24 cellular contexts compared by ENCODE assay signal in genomic region chr22:48658871-48659270, GRCh38.
DNase-seq lines count a peak whose midpoint lies in the region; ATAC-seq and TF ChIP-seq lines count a peak whose summit lies in the region.
"Had no signal": no experiment of that assay in that cellular context is flagged by ENCODE, and none has a peak within 500 bp of the region (broad histone marks: within the 10 kb centered on the region; RNA-seq: fewer than 3 reads in every experiment).

No MANE protein-coding gene starts in this region.

- H3K79me1 ChIP-seq in neuronal stem cell (ENCODE audit: low read depth, low read length): peaks cover 10% of the 10 kb centered on the region

- no peak overlapping the region for H3K27ac ChIP-seq in heart left ventricle
- no peak overlapping the region for H3K27ac ChIP-seq in neural progenitor cell
- no peak overlapping the region for H3K27ac ChIP-seq in neuronal stem cell (replicated peaks; ENCODE audit: low read length)
- H3K27ac ChIP-seq: BLaER1 had no signal

- H3K4me1 Mint-ChIP-seq in neural progenitor cell (no peaks in the 10 kb centered on the region), natural killer cell (no peaks in the 10 kb centered on the region)
- no peaks in the 10 kb centered on the region for H3K4me1 Mint-ChIP-seq in activated naive CD4-positive, alpha-beta T cell treated with anti-CD3 and anti-CD28 coated beads for 36 hours (ENCODE audit: low read depth)
- H3K4me1 Mint-ChIP-seq: CD14-positive monocyte; CD4-positive, alpha-beta memory T cell; CD4-positive, CD25-positive, alpha-beta regulatory T cell; CD8-positive, alpha-beta memory T cell had no signal

- no peak overlapping the region for H2BK120ac ChIP-seq in neuronal stem cell (ENCODE audit: low read depth, low read length)

- intact Hi-C loops in Right ventricle myocardium superior (cut with DNase I): no loop called here
- intact Hi-C loops in heart left ventricle (cut with DNase I): loop anchor here in 1 of 10 donors (5.0 kb wide), 1 partner anchor 633 kb away; no protein-coding TSS in a partner anchor
- intact Hi-C loops in activated naive CD4-positive, alpha-beta T cell treated with anti-CD3 and anti-CD28 coated beads for 36 hours (cut with micrococcal nuclease): no loop called here
- intact Hi-C loops in natural killer cell (cut with micrococcal nuclease): no loop called here

- H3K4me1 ChIP-seq in heart left ventricle: no peaks in the 10 kb centered on the region
- H3K4me1 ChIP-seq in neural progenitor cell: no peaks in the 10 kb centered on the region
- peaks cover 0 to 5% of the 10 kb centered on the region in 2 donors for H3K4me1 ChIP-seq in neuronal stem cell (ENCODE audit: control insufficient read depth in 2 of 2, insufficient read depth in 1 of 2, low read depth in 1 of 2, low read length in 2 of 2)
- H3K4me1 ChIP-seq: BE2C had no signal

- ATAC-seq in Right ventricle myocardium superior (ENCODE audit: poor library complexity) (no peak), heart left ventricle (no peak), natural killer cell (no peak)
- ATAC-seq: GM12878 had no signal

- H3K23ac ChIP-seq in neuronal stem cell (ENCODE audit: low read depth, low read length, poor library complexity): no peak overlapping the region

- no peak for TF ChIP-seq CTCF in heart left ventricle (IDR thresholded peaks at IDR 0.05)
- TF ChIP-seq CTCF in neural progenitor cell (IDR thresholded peaks at IDR 0.05): no peak
- TF ChIP-seq CTCF in natural killer cell (IDR thresholded peaks at IDR 0.05): no peak

- no peak overlapping the region for H3K4me2 ChIP-seq in neural progenitor cell
- H3K4me2 ChIP-seq in neuronal stem cell (ENCODE audit: insufficient read depth, low read length, poor library complexity, severe bottlenecking): no peak overlapping the region
- H3K4me2 ChIP-seq: BLaER1 had no signal

- peak overlapping the region; percentile 8 for H3K18ac ChIP-seq in neuronal stem cell (ENCODE audit: low read length)

- no peak overlapping the region for H4K8ac ChIP-seq in neuronal stem cell (ENCODE audit: low read depth, low read length)

- H3K36me3 Mint-ChIP-seq in neural progenitor cell: peaks cover 8% of the 10 kb centered on the region
- H3K36me3 Mint-ChIP-seq in activated naive CD4-positive, alpha-beta T cell treated with anti-CD3 and anti-CD28 coated beads for 36 hours (ENCODE audit: low read depth): no peaks in the 10 kb centered on the region
- no peaks in the 10 kb centered on the region for H3K36me3 Mint-ChIP-seq in natural killer cell
- H3K36me3 Mint-ChIP-seq: CD14-positive monocyte; CD4-positive, alpha-beta memory T cell; CD4-positive, CD25-positive, alpha-beta regulatory T cell; CD8-positive, alpha-beta memory T cell had no signal

- H4K20me1 ChIP-seq in neural progenitor cell (ENCODE audit: low read depth): peaks cover 4% of the 10 kb centered on the region
- H4K20me1 ChIP-seq: BLaER1 had no signal

- H2AFZ ChIP-seq in neural progenitor cell (replicated peaks) (no peak overlapping the region), neuronal stem cell (ENCODE audit: low read length) (no peak overlapping the region)

- H3K79me2 ChIP-seq in neural progenitor cell (ENCODE audit: low read depth): no peaks in the 10 kb centered on the region

- H3K4me3 ChIP-seq in heart left ventricle (no peak overlapping the region), neural progenitor cell (no peak overlapping the region), neuronal stem cell (ENCODE audit: low read length in 2 of 2) (no peak overlapping the region)
- H3K4me3 ChIP-seq: BLaER1, GM12878 had no signal

- H2AK5ac ChIP-seq in neuronal stem cell (ENCODE audit: low read depth, low read length): no peak overlapping the region

- no peak overlapping the region for H4K91ac ChIP-seq in neuronal stem cell (ENCODE audit: low read depth, low read length, poor library complexity)

- no peak overlapping the region for H3K4me3 Mint-ChIP-seq in neural progenitor cell
- H3K4me3 Mint-ChIP-seq in activated naive CD4-positive, alpha-beta T cell treated with anti-CD3 and anti-CD28 coated beads for 36 hours: no peak overlapping the region
- H3K4me3 Mint-ChIP-seq in natural killer cell: no peak overlapping the region
- H3K4me3 Mint-ChIP-seq: CD14-positive monocyte; CD4-positive, alpha-beta memory T cell; CD4-positive, CD25-positive, alpha-beta regulatory T cell; CD8-positive, alpha-beta memory T cell had no signal

- TF ChIP-seq POLR2A in heart left ventricle (IDR thresholded peaks at IDR 0.05): no peak

- H3K27ac Mint-ChIP-seq in neural progenitor cell (peak overlapping the region; percentile 42), natural killer cell (no peak overlapping the region)
- no peak overlapping the region for H3K27ac Mint-ChIP-seq in activated naive CD4-positive, alpha-beta T cell treated with anti-CD3 and anti-CD28 coated beads for 36 hours
- H3K27ac Mint-ChIP-seq: CD14-positive monocyte; CD4-positive, alpha-beta memory T cell; CD4-positive, CD25-positive, alpha-beta regulatory T cell had no signal

- H2BK12ac ChIP-seq in neuronal stem cell (ENCODE audit: low read length): no peak overlapping the region

- no peaks in the 10 kb centered on the region for H3K36me3 ChIP-seq in heart left ventricle
- no peaks in the 10 kb centered on the region for H3K36me3 ChIP-seq in neural progenitor cell
- no peaks in the 10 kb centered on the region for H3K36me3 ChIP-seq in neuronal stem cell (replicated peaks in 1 of 2; ENCODE audit: control insufficient read depth in 2 of 2, insufficient read depth in 2 of 2, low read length in 2 of 2)
- H3K36me3 ChIP-seq: BE2C, BLaER1 had no signal

- 83 to 86% (median 84%) methylated on average over 15 to 18 of the region's 18 CpGs for WGBS in heart left ventricle, 4 donors
- WGBS in neuronal stem cell (ENCODE audit: extremely low coverage in 2 of 2, insufficient read length in 2 of 2, insufficient replicate concordance in 1 of 2), 2 donors: no CpG with 5 or more reads among the region's 18 CpGs

- H3K27me3 ChIP-seq in heart left ventricle: peaks cover 0 to 10% (median 0%) of the 10 kb centered on the region in 9 donors
- H3K27me3 ChIP-seq in neural progenitor cell: no peaks in the 10 kb centered on the region
- no peaks in the 10 kb centered on the region for H3K27me3 ChIP-seq in neuronal stem cell (ENCODE audit: control insufficient read depth in 3 of 3, insufficient read depth in 3 of 3, low read depth in 1 of 3, low read length in 3 of 3)
- H3K27me3 ChIP-seq: BE2C, BLaER1 had no signal

- no peaks in the 10 kb centered on the region for H3F3A ChIP-seq in neural progenitor cell (ENCODE audit: low read depth)

- H2BK5ac ChIP-seq in neuronal stem cell (ENCODE audit: low read length): no peak overlapping the region

- no peak overlapping the region for H3K14ac ChIP-seq in neuronal stem cell (ENCODE audit: low read length)

- H3K27me3 Mint-ChIP-seq in neural progenitor cell (ENCODE audit: insufficient read depth, low read depth) (peaks cover 4% of the 10 kb centered on the region), natural killer cell (ENCODE audit: low read depth in 2 of 2) (no peaks in the 10 kb centered on the region)
- H3K27me3 Mint-ChIP-seq in activated naive CD4-positive, alpha-beta T cell treated with anti-CD3 and anti-CD28 coated beads for 36 hours (ENCODE audit: low read depth): no peaks in the 10 kb centered on the region
- H3K27me3 Mint-ChIP-seq: CD4-positive, alpha-beta memory T cell; CD4-positive, CD25-positive, alpha-beta regulatory T cell had no signal

- no peak overlapping the region for H3K4ac ChIP-seq in neuronal stem cell (ENCODE audit: low read length)

- CTCF ChIA-PET in activated naive CD4-positive, alpha-beta T cell treated with anti-CD3 and anti-CD28 coated beads for 36 hours (lab: Charles Lee): no interaction called here

- no peak overlapping the region for H3K9ac ChIP-seq in neural progenitor cell
- H3K9ac ChIP-seq in neuronal stem cell (ENCODE audit: low read depth, low read length, poor library complexity): no peak overlapping the region
- H3K9ac ChIP-seq: BLaER1 had no signal

- peaks cover 5% of the 10 kb centered on the region for H3K9me3 Mint-ChIP-seq in neural progenitor cell
- H3K9me3 Mint-ChIP-seq in activated naive CD4-positive, alpha-beta T cell treated with anti-CD3 and anti-CD28 coated beads for 36 hours: peaks cover 9% of the 10 kb centered on the region
- H3K9me3 Mint-ChIP-seq in natural killer cell: no peaks in the 10 kb centered on the region

- no peak overlapping the region for H2BK15ac ChIP-seq in neuronal stem cell (ENCODE audit: low read length)

- peaks cover 0 to 16% (median 6%) of the 10 kb centered on the region in 12 donors for H3K9me3 ChIP-seq in heart left ventricle
- H3K9me3 ChIP-seq in neural progenitor cell (ENCODE audit: low read depth): no peaks in the 10 kb centered on the region
- peaks cover 8 to 13% of the 10 kb centered on the region in 2 donors for H3K9me3 ChIP-seq in neuronal stem cell (replicated peaks in 1 of 2; ENCODE audit: control insufficient read depth in 2 of 2, insufficient read depth in 1 of 2, low read depth in 1 of 2, low read length in 2 of 2)
- H3K9me3 ChIP-seq: BE2C had no signal

- DNase-seq in Right ventricle myocardium superior (peak; percentile 6), heart left ventricle (no peak), neural progenitor cell (ENCODE audit: low spot score) (no peak), neuronal stem cell (ENCODE audit: low spot score) (no peak), natural killer cell (no peak)
- DNase-seq in activated naive CD4-positive, alpha-beta T cell treated with anti-CD3 and anti-CD28 coated beads for 36 hours: no peak
- DNase-seq: 8988T; ACHN; BE2C; C1 segment of cervical spinal cord; CD4-positive, alpha-beta memory T cell; CD4-positive, CD25-positive, alpha-beta regulatory T cell; CD8-positive, alpha-beta memory T cell; COR-L47; DMS 273 treated with DMSO at 0.1 percent for 48 hours; DMS153; DMS53; DMS79; DND-41; EL; GDM1 had no signal
